In the genomic region with DNA sequence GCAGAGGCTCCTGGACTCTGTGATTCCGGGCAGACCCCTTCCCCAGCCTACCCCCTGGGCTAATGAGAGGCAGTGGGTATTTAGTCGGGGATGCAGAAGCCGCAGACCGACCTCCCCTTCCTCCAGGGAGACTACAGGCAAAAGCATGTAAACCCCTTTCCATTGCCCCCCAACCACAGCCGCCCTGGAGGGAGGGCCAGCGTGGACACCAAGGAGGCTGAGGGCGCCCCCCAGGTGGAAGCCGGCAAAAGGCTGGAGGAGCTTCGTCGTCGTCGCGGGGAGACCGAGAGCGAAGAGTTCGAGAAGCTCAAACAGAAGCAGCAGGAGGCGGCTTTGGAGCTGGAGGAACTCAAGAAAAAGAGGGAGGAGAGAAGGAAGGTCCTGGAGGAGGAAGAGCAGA, we compare ENCODE assay signal across 23 cellular contexts. TPM values are rescaled to one million over a fixed set of nuclear protein-coding genes. Genes with fewer than 3 reads are reported as not detected.
DNase-seq lines count a peak whose midpoint lies in the region; ATAC-seq, FAIRE-seq and TF ChIP-seq lines count a peak whose summit lies in the region.
"Had no signal": no experiment of that assay in that cellular context is flagged by ENCODE, and none has a peak within 500 bp of the region (broad histone marks: within the 10 kb centered on the region; RNA-seq: fewer than 3 reads in every experiment).

No MANE protein-coding gene starts in this region.

- H3K4me1 Mint-ChIP-seq in T-helper 17 cell = peaks cover 4% of the 10 kb centered on the region
- 0 out of 2 replicates have a peak, but pooled peaks cover 3% of the 10 kb centered on the region for H3K4me1 Mint-ChIP-seq in WTC11

- POLR2A ChIA-PET in WTC11 (lab: Charles Lee) = no interaction called here

- H3K4me1 ChIP-seq in BE2C = no peaks in the 10 kb centered on the region
- H3K4me1 ChIP-seq in kidney (ENCODE audit: control insufficient read depth in 1 of 2, insufficient read depth in 1 of 2, low read depth in 1 of 2, low read length in 2 of 2) = peaks cover 0 to 7% of the 10 kb centered on the region in 2 donors
- H3K4me1 ChIP-seq in sigmoid colon = peaks cover 0 to 22% (median 4%) of the 10 kb centered on the region in 4 donors

- CTCF ChIA-PET in WTC11 (lab: Charles Lee) = interaction anchor here (0.7 kb wide), 1 partner anchor 223 kb away, joined by 3 read pairs; no protein-coding TSS in a partner anchor

- H3K36me3 ChIP-seq in BE2C (peaks cover 30% of the 10 kb centered on the region), kidney (ENCODE audit: control insufficient read depth in 1 of 2, insufficient read depth in 2 of 2, low read length in 2 of 2) (peaks cover 5 to 8% of the 10 kb centered on the region in 2 donors), sigmoid colon (peaks cover 24 to 100% (median 52%) of the 10 kb centered on the region in 4 donors), WERI-Rb-1 (peaks cover 9% of the 10 kb centered on the region)

- WGBS in sigmoid colon, 2 donors = 94 to 95% methylated on average over 17 of the region's 17 CpGs

- FAIRE-seq in kidney (lab: Jason Lieb, UNC) = no peak
- FAIRE-seq: H54, RCC 7860 had no signal

- peaks cover 26% of the 10 kb centered on the region for H3K27me3 Mint-ChIP-seq in T-helper 17 cell
- no peaks in the 10 kb centered on the region for H3K27me3 Mint-ChIP-seq in WTC11 (ENCODE audit: low read depth)

- no peak overlapping the region for H3K27ac ChIP-seq in kidney (ENCODE audit: low read depth in 2 of 2, low read length in 2 of 2)
- H3K27ac ChIP-seq in sigmoid colon = peak overlapping the region; percentile 17 to 86 (median 51)
- H3K27ac ChIP-seq in WERI-Rb-1 = no peak overlapping the region

- H3K9me3 ChIP-seq in BE2C (no peaks in the 10 kb centered on the region), T-helper 17 cell (ENCODE audit: control insufficient read depth, low read length, poor library complexity, severe bottlenecking) (no peaks in the 10 kb centered on the region), kidney (ENCODE audit: control insufficient read depth in 1 of 2, low read length in 2 of 2) (no peaks in the 10 kb centered on the region), sigmoid colon (no peaks in the 10 kb centered on the region), WERI-Rb-1 (ENCODE audit: severe bottlenecking) (no peaks in the 10 kb centered on the region)

- intact Hi-C loops in kidney (cut with DNase I) (no loop called here), sigmoid colon (cut with DNase I) (loop anchor here (5.0 kb wide), 1 partner anchor 45 kb away; no protein-coding TSS in a partner anchor)

- peak; percentile 5 for DNase-seq in BE2C
- no peak for DNase-seq in T-helper 17 cell
- peak; percentile 73 for DNase-seq in kidney
- DNase-seq in sigmoid colon = no peak
- no peak for DNase-seq in WTC11 (ENCODE audit: low spot score)
- no peak for DNase-seq in WERI-Rb-1
- no peak for DNase-seq in activated T-cell treated with anti-CD3 and anti-CD28 coated beads, Interleukin-2, amount 50 U/mL, for 48 hours
- no peak for DNase-seq in DMS114 treated with DMSO at 0.1 percent for 48 hours (lab: John Stamatoyannopoulos, UW; ENCODE audit: unreplicated experiment)
- DNase-seq: AML-193, DMS79, KBM-7, MM.1S, NCI-H1048, NCI-H1417 treated with DMSO at 0.1 percent for 48 hours, NCI-H187, NCI-H2107, NCI-H446 treated with DMSO at 0.1 percent for 48 hours, NCI-H526 treated with DMSO at 0.1 percent for 48 hours, OCI-M1, Right ventricle myocardium superior had no signal

- H3K27ac Mint-ChIP-seq in T-helper 17 cell (peak overlapping the region; percentile 77), WTC11 (no peak overlapping the region)
- H3K27ac Mint-ChIP-seq: CD14-positive monocyte had no signal

- no peaks in the 10 kb centered on the region for H3K27me3 ChIP-seq in BE2C
- no peaks in the 10 kb centered on the region for H3K27me3 ChIP-seq in sigmoid colon
- H3K27me3 ChIP-seq in WERI-Rb-1 (ENCODE audit: insufficient read depth, low read depth, severe bottlenecking) = no peaks in the 10 kb centered on the region

- H3K4me3 Mint-ChIP-seq in T-helper 17 cell (no peak overlapping the region), WTC11 (no peak overlapping the region)
- H3K4me3 Mint-ChIP-seq: CD14-positive monocyte had no signal

- TF ChIP-seq POLR2A in sigmoid colon (IDR thresholded peaks at IDR 0.05) = no peak

- ATAC-seq in T-helper 17 cell = no peak
- ATAC-seq in WTC11 = no peak

- H3K9ac ChIP-seq in kidney (ENCODE audit: low read length in 2 of 2) = no peak overlapping the region

- H3K9me3 Mint-ChIP-seq in WTC11 = no peaks in the 10 kb centered on the region

- TF ChIP-seq EP300 in sigmoid colon (IDR thresholded peaks at IDR 0.05) = no peak

- H3K36me3 Mint-ChIP-seq in T-helper 17 cell (ENCODE audit: low read depth) (no peaks in the 10 kb centered on the region), WTC11 (peaks cover 30% of the 10 kb centered on the region)
- H3K36me3 Mint-ChIP-seq: CD14-positive monocyte had no signal

- no peak for TF ChIP-seq CTCF in BE2C (IDR thresholded peaks at IDR 0.05; ENCODE audit: low read depth, low read length)
- TF ChIP-seq CTCF in kidney (IDR thresholded peaks at IDR 0.05; ENCODE audit: borderline replicate concordance, extremely low read depth, insufficient read depth) = no peak
- TF ChIP-seq CTCF in sigmoid colon (IDR thresholded peaks at IDR 0.05) = no peak
- TF ChIP-seq CTCF in WTC11 (IDR thresholded peaks at IDR 0.05) = no peak
- no peak for TF ChIP-seq CTCF in WERI-Rb-1 (IDR thresholded peaks at IDR 0.05; ENCODE audit: low read depth, low read length)

- H3K4me3 ChIP-seq in BE2C (ENCODE audit: low read depth, low read length) (no peak overlapping the region), kidney (ENCODE audit: low read length in 2 of 2) (no peak overlapping the region), sigmoid colon (no peak overlapping the region), WERI-Rb-1 (ENCODE audit: low read depth, low read length) (no peak overlapping the region)

TF ChIP-seq in WTC11, 78 proteins besides CTCF, POLR2A, EP300 and RAD21:
- TF ChIP-seq GABPB1 (CRISPR knock-in tag; IDR thresholded peaks at IDR 0.05) (no peak), ZNF121 (CRISPR knock-in tag; IDR thresholded peaks at IDR 0.05) (no peak), SMAD3 (CRISPR knock-in tag; IDR thresholded peaks at IDR 0.05; ENCODE audit: borderline replicate concordance) (no peak), ETV6 (CRISPR knock-in tag; IDR thresholded peaks at IDR 0.05) (no peak), ZNF416 (CRISPR knock-in tag; IDR thresholded peaks at IDR 0.05) (no peak), KAT7 (CRISPR knock-in tag; IDR thresholded peaks at IDR 0.05; ENCODE audit: borderline replicate concordance) (no peak), RELA (CRISPR knock-in tag; IDR thresholded peaks at IDR 0.05; ENCODE audit: borderline replicate concordance) (no peak), FOXP1 (CRISPR knock-in tag; IDR thresholded peaks at IDR 0.05; ENCODE audit: borderline replicate concordance) (no peak)
- TF ChIP-seq, protein P1, sequence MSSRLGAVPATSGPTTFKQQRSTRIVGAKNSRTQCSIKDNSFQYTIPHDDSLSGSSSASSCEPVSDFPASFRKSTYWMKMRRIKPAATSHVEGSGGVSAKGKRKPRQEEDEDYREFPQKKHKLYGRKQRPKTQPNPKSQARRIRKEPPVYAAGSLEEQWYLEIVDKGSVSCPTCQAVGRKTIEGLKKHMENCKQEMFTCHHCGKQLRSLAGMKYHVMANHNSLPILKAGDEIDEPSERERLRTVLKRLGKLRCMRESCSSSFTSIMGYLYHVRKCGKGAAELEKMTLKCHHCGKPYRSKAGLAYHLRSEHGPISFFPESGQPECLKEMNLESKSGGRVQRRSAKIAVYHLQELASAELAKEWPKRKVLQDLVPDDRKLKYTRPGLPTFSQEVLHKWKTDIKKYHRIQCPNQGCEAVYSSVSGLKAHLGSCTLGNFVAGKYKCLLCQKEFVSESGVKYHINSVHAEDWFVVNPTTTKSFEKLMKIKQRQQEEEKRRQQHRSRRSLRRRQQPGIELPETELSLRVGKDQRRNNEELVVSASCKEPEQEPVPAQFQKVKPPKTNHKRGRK (CRISPR knock-in tag; IDR thresholded peaks at IDR 0.05; ENCODE audit: borderline replicate concordance) = no peak
- TF ChIP-seq, protein P2, sequence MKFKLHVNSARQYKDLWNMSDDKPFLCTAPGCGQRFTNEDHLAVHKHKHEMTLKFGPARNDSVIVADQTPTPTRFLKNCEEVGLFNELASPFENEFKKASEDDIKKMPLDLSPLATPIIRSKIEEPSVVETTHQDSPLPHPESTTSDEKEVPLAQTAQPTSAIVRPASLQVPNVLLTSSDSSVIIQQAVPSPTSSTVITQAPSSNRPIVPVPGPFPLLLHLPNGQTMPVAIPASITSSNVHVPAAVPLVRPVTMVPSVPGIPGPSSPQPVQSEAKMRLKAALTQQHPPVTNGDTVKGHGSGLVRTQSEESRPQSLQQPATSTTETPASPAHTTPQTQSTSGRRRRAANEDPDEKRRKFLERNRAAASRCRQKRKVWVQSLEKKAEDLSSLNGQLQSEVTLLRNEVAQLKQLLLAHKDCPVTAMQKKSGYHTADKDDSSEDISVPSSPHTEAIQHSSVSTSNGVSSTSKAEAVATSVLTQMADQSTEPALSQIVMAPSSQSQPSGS (CRISPR knock-in tag; IDR thresholded peaks at IDR 0.05; ENCODE audit: borderline replicate concordance, low read depth) = no peak
- TF ChIP-seq, protein P3, sequence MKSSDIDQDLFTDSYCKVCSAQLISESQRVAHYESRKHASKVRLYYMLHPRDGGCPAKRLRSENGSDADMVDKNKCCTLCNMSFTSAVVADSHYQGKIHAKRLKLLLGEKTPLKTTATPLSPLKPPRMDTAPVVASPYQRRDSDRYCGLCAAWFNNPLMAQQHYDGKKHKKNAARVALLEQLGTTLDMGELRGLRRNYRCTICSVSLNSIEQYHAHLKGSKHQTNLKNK (CRISPR knock-in tag; IDR thresholded peaks at IDR 0.05) = no peak
- TF ChIP-seq, protein P4, sequence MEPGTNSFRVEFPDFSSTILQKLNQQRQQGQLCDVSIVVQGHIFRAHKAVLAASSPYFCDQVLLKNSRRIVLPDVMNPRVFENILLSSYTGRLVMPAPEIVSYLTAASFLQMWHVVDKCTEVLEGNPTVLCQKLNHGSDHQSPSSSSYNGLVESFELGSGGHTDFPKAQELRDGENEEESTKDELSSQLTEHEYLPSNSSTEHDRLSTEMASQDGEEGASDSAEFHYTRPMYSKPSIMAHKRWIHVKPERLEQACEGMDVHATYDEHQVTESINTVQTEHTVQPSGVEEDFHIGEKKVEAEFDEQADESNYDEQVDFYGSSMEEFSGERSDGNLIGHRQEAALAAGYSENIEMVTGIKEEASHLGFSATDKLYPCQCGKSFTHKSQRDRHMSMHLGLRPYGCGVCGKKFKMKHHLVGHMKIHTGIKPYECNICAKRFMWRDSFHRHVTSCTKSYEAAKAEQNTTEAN (CRISPR knock-in tag; IDR thresholded peaks at IDR 0.05) = no peak

RNA-seq across cellular contexts. Expression of a gene that starts 39.0 kb away (rescaled TPM):
- 1.9 TPM for polyA plus RNA-seq in BE2C (2012; ENCODE audit: insufficient read depth, insufficient read length, low read depth)
- 1 to 10 TPM; 2.1 to 2.4 TPM for total RNA-seq in T-helper 17 cell
- total RNA-seq in kidney = 7.6 TPM
- polyA plus RNA-seq in kidney (ENCODE audit: insufficient read depth, low read depth, low replicate concordance) = 2.1 TPM
- total RNA-seq in sigmoid colon = 1 to 10 TPM in 3 of 4 donors, under 1 TPM in 1; 0.95 to 3.1 (median 1.1) TPM
- polyA plus RNA-seq in sigmoid colon = under 1 TPM; 0.23 to 0.93 (median 0.60) TPM
- 1.6 to 2.1 TPM (median 2.0 TPM) in 3 replicates for total RNA-seq in WTC11 (2021)

Comparison
In these comparisons a context has a peak if more than half of its experiments do, and no peak if none do; other contexts are left out.
1. DNase-seq: peak in BE2C (single experiment) and kidney (single experiment); none in T-helper 17 cell (0 of 3), sigmoid colon (single experiment), WTC11 (single experiment), WERI-Rb-1 (single experiment), activated T-cell treated with anti-CD3 and anti-CD28 coated beads, Interleukin-2, amount 50 U/mL, for 48 hours (0 of 2) and DMS114 treated with DMSO at 0.1 percent for 48 hours (single experiment).
2. H3K27ac ChIP-seq: peak in sigmoid colon (4 of 4); none in kidney (0 of 2) and WERI-Rb-1 (single experiment).